In genomic region chr7:39446546-39446945, GRCh38 we compare ENCODE assay signal across 20 cellular contexts.
"Had no signal": no experiment of that assay in that cellular context is flagged by ENCODE, and none has a peak within 500 bp of the region (broad histone marks: within the 10 kb centered on the region; RNA-seq: fewer than 3 reads in every experiment).

No MANE protein-coding gene starts in this region.

- H3K9me3 Mint-ChIP-seq: activated B cell treated with CpG ODN at 0.5 μM for 24 hours; activated CD4-positive, alpha-beta memory T cell treated with anti-CD3 and anti-CD28 coated beads for 36 hours; natural killer cell; stimulated activated memory B cell treated with anti-CD40 and anti-IgM and Interleukin-4, amounts not matched to agents 10 μg/mL and 1 μg/mL and 100 μg/mL, for 72 hours had no signal

- H3K27me3 ChIP-seq: right lobe of liver had no signal

- H3K27ac Mint-ChIP-seq: activated B cell treated with CpG ODN at 0.5 μM for 24 hours; activated CD4-positive, alpha-beta memory T cell treated with anti-CD3 and anti-CD28 coated beads for 36 hours; natural killer cell; stimulated activated memory B cell treated with anti-CD40 and anti-IgM and Interleukin-4, amounts not matched to agents 10 μg/mL and 1 μg/mL and 100 μg/mL, for 72 hours; T-helper 17 cell had no signal

- ATAC-seq: heart right ventricle; left lung; natural killer cell; right lobe of liver; stimulated activated memory B cell treated with anti-CD40 and anti-IgM and Interleukin-4, amounts not matched to agents 10 μg/mL and 1 μg/mL and 100 μg/mL, for 72 hours; T-helper 17 cell; upper lobe of right lung had no signal

- H3K36me3 ChIP-seq: heart right ventricle, left lung, right lobe of liver, upper lobe of right lung had no signal

- H3K4me1 Mint-ChIP-seq: activated B cell treated with CpG ODN at 0.5 μM for 24 hours; natural killer cell; stimulated activated memory B cell treated with anti-CD40 and anti-IgM and Interleukin-4, amounts not matched to agents 10 μg/mL and 1 μg/mL and 100 μg/mL, for 72 hours; T-helper 17 cell had no signal

- H3K4me3 Mint-ChIP-seq: activated B cell treated with CpG ODN at 0.5 μM for 24 hours; activated CD4-positive, alpha-beta memory T cell treated with anti-CD3 and anti-CD28 coated beads for 36 hours; natural killer cell; stimulated activated memory B cell treated with anti-CD40 and anti-IgM and Interleukin-4, amounts not matched to agents 10 μg/mL and 1 μg/mL and 100 μg/mL, for 72 hours; T-helper 17 cell had no signal

- DNase-seq: activated B cell treated with CpG ODN at 0.5 μM for 24 hours; activated CD4-positive, alpha-beta memory T cell treated with anti-CD3 and anti-CD28 coated beads for 36 hours; activated CD4-positive, alpha-beta T cell treated with anti-CD3 and anti-CD28 coated beads for 4 hours; activated naive CD4-positive, alpha-beta T cell treated with Interleukin-2 at 50 U/mL for 16 hours; activated T-cell treated with anti-CD3 and anti-CD28 coated beads, Interleukin-2, amount 50 U/mL, for 48 hours; cerebellar nuclear complex; heart right ventricle; kidney; left lung; natural killer cell; nucleus accumbens; right lobe of liver; stimulated activated CD4-positive, alpha-beta T cell treated with anti-CD3 and anti-CD28 coated beads, Interleukin-15, amount 100 ng/mL, for 24 hours; SW 1271; T-helper 17 cell; upper lobe of right lung had no signal

- H3K4me1 ChIP-seq: heart right ventricle, left lung, right lobe of liver, upper lobe of right lung had no signal

- H3K4me3 ChIP-seq: coronary artery, heart right ventricle, left lung, lung, right lobe of liver, skin epidermis, upper lobe of right lung had no signal

- H3K36me3 Mint-ChIP-seq: activated CD4-positive, alpha-beta memory T cell treated with anti-CD3 and anti-CD28 coated beads for 36 hours; natural killer cell; stimulated activated memory B cell treated with anti-CD40 and anti-IgM and Interleukin-4, amounts not matched to agents 10 μg/mL and 1 μg/mL and 100 μg/mL, for 72 hours had no signal

- H3K9me3 ChIP-seq: heart right ventricle, left lung, right lobe of liver, upper lobe of right lung had no signal

- H3K27ac ChIP-seq: coronary artery, heart right ventricle, left lung, right lobe of liver, skin epidermis, upper lobe of right lung had no signal
